ENCODE assay signal across 8 cellular contexts in genomic region chr9:19232830-19233194, GRCh38. TPM values are rescaled to one million over a fixed set of nuclear protein-coding genes. Genes with fewer than 3 reads are reported as not detected.
DNase-seq lines count a peak whose midpoint lies in the region; ATAC-seq, FAIRE-seq and TF ChIP-seq lines count a peak whose summit lies in the region.

No MANE protein-coding gene starts in this region.

- H2AFZ ChIP-seq in PC-3 (ENCODE audit: low read length): no peak overlapping the region
- no peak overlapping the region for H2AFZ ChIP-seq in hepatocyte

- H3K27me3 Mint-ChIP-seq in activated CD4-positive, alpha-beta memory T cell treated with anti-CD3 and anti-CD28 coated beads for 36 hours: no peaks in the 10 kb centered on the region

- H3K27ac ChIP-seq in PC-3 (ENCODE audit: low read length) (peak overlapping the region; percentile 8; the same call in 1 of the 2 replicates), hepatocyte (peak overlapping the region; percentile 97), caudate nucleus (ENCODE audit: low read depth, low read length) (no peak overlapping the region)

- peaks cover 9% of the 10 kb centered on the region for H3K4me1 ChIP-seq in PC-3 (ENCODE audit: insufficient read depth, low read length)
- H3K4me1 ChIP-seq in hepatocyte (ENCODE audit: insufficient read depth): peaks cover 11% of the 10 kb centered on the region

- H3K36me3 Mint-ChIP-seq in activated CD4-positive, alpha-beta memory T cell treated with anti-CD3 and anti-CD28 coated beads for 36 hours: no peaks in the 10 kb centered on the region

- H3K4me3 Mint-ChIP-seq in activated CD4-positive, alpha-beta memory T cell treated with anti-CD3 and anti-CD28 coated beads for 36 hours: no peak overlapping the region

- H3K9ac ChIP-seq in PC-3 (ENCODE audit: low read length): peak overlapping the region; percentile 82; the same call in 1 of the 2 replicates

- H3K4me2 ChIP-seq in PC-3 (ENCODE audit: low read length) (peak overlapping the region; percentile 99), hepatocyte (peak overlapping the region; percentile 91)

- ATAC-seq in GM21360 (IDR thresholded peaks at IDR 0.05; ENCODE audit: unreplicated experiment): peak; percentile 21
- ATAC-seq in PC-3: peak; percentile 12; the same call in 1 of the 2 replicates
- ATAC-seq in HG02973 (IDR thresholded peaks at IDR 0.05; ENCODE audit: unreplicated experiment): no peak

- no peaks in the 10 kb centered on the region for H3K9me3 ChIP-seq in PC-3 (ENCODE audit: low read length)
- H3K9me3 ChIP-seq in hepatocyte (ENCODE audit: low read depth): no peaks in the 10 kb centered on the region

- no peaks in the 10 kb centered on the region for H3K9me2 ChIP-seq in PC-3 (replicated peaks; ENCODE audit: low read length)
- H3K9me2 ChIP-seq in hepatocyte (replicated peaks; ENCODE audit: insufficient read depth): no peaks in the 10 kb centered on the region

- DNase-seq in AG09309 (ENCODE audit: low read depth) (peak; percentile 10), PC-3 (peak; percentile 49), hepatocyte (ENCODE audit: low spot score) (peak; percentile 10), caudate nucleus (lab: John Stamatoyannopoulos, UW) (no peak), urothelium cell line (ENCODE audit: low spot score) (no peak)
- no peak for DNase-seq in activated CD4-positive, alpha-beta memory T cell treated with anti-CD3 and anti-CD28 coated beads for 36 hours

- no peaks in the 10 kb centered on the region for H3F3A ChIP-seq in PC-3 (ENCODE audit: low read length, unreplicated experiment)

- H3K9me3 Mint-ChIP-seq in activated CD4-positive, alpha-beta memory T cell treated with anti-CD3 and anti-CD28 coated beads for 36 hours: no peaks in the 10 kb centered on the region

- H3K4me1 Mint-ChIP-seq in activated CD4-positive, alpha-beta memory T cell treated with anti-CD3 and anti-CD28 coated beads for 36 hours (ENCODE audit: low read depth): peaks cover 16% of the 10 kb centered on the region

- H3K27me3 ChIP-seq in PC-3 (ENCODE audit: low read length) (no peaks in the 10 kb centered on the region), hepatocyte (no peaks in the 10 kb centered on the region)

- H3K27ac Mint-ChIP-seq in activated CD4-positive, alpha-beta memory T cell treated with anti-CD3 and anti-CD28 coated beads for 36 hours: no peak overlapping the region

- CTCF ChIA-PET in PC-3 (lab: Charles Lee): interaction anchor here (0.6 to 0.7 kb wide), 2 partner anchors 89 to 103 kb away, joined by 3 to 5 read pairs; no protein-coding TSS in a partner anchor
- CTCF ChIA-PET in activated CD4-positive, alpha-beta memory T cell treated with anti-CD3 and anti-CD28 coated beads for 36 hours (lab: Charles Lee): interaction anchor here (0.9 to 2.8 kb wide), 7 partner anchors 48 to 232 kb away, joined by 3 to 12 read pairs (median 5); partner anchors contain the start of gene RRAGA

- POLR2A ChIA-PET in PC-3 (lab: Charles Lee; ENCODE audit: unreplicated experiment): interaction anchor here (0.6 kb wide), 1 partner anchor 176 kb away, joined by 3 read pairs; the partner anchor contains the start of gene ACER2
- POLR2A ChIA-PET in activated CD4-positive, alpha-beta memory T cell treated with anti-CD3 and anti-CD28 coated beads for 36 hours (lab: Charles Lee): interaction anchor here (0.6 to 2.1 kb wide), 8 partner anchors 49 to 423 kb away, joined by 3 to 21 read pairs (median 4); partner anchors contain the start of genes HAUS6, RPS6 and RRAGA

- no TSS peak for BruUV-seq in PC-3 (replicated peaks; lab: Mats Ljungman, UMichigan)

- TF ChIP-seq CTCF in AG09309 (IDR thresholded peaks at IDR 0.05; ENCODE audit: control insufficient read depth, insufficient read depth, low read depth, low read length, missing control alignments) (no peak), PC-3 (conservative IDR thresholded peaks at IDR 0.05; ENCODE audit: low read depth, low read length) (no peak), hepatocyte (IDR thresholded peaks at IDR 0.05; ENCODE audit: poor library complexity) (no peak)

- intact Hi-C loops in PC-3 (cut with micrococcal nuclease): loop anchor here (2.0 to 10.0 kb wide), 3 partner anchors 52 to 140 kb away; partner anchors contain the start of gene HAUS6
- intact Hi-C loops in activated CD4-positive, alpha-beta memory T cell treated with anti-CD3 and anti-CD28 coated beads for 36 hours (cut with micrococcal nuclease): loop anchor here (1.0 to 5.0 kb wide), 6 partner anchors 34 to 224 kb away; partner anchors contain the start of gene RPS6

- H3K4me3 ChIP-seq in AG09309 (ENCODE audit: control insufficient read depth, low read depth, low read length): no peak overlapping the region
- peak overlapping the region; percentile 94 for H3K4me3 ChIP-seq in PC-3 (ENCODE audit: low read length)
- peak overlapping the region; percentile 94 for H3K4me3 ChIP-seq in hepatocyte

- 25% methylated on average over 1 of the region's 1 CpG for WGBS in hepatocyte (ENCODE audit: low lambda C conversion rate, missing lambda C conversion rate)

- H3K79me2 ChIP-seq in PC-3 (ENCODE audit: low read length): peaks cover 70% of the 10 kb centered on the region
- peaks cover 70% of the 10 kb centered on the region for H3K79me2 ChIP-seq in hepatocyte

- peaks cover 14% of the 10 kb centered on the region; the same call in 1 of the 2 replicates for H4K20me1 ChIP-seq in PC-3 (ENCODE audit: low read length)
- H4K20me1 ChIP-seq in hepatocyte (ENCODE audit: insufficient read depth, poor library complexity, severe bottlenecking): peaks cover 54% of the 10 kb centered on the region

- FAIRE-seq in urothelium cell line (lab: Jason Lieb, UNC): no peak

- H3K36me3 ChIP-seq in PC-3 (ENCODE audit: low read depth, low read length): no peaks in the 10 kb centered on the region
- no peaks in the 10 kb centered on the region for H3K36me3 ChIP-seq in hepatocyte (replicated peaks; ENCODE audit: insufficient read depth, low read depth)

RNA-seq across cellular contexts. Expression of gene DENND4C, which starts 2.3 kb away (rescaled TPM):
- total RNA-seq in PC-3 (2014; rRNA removed): 20.9 and 22.6 TPM in 2 replicates
- total RNA-seq in hepatocyte: 70.2 and 82.6 TPM in 2 replicates
- 14.9 and 17.1 TPM in 2 replicates for polyA plus RNA-seq in hepatocyte
- 10 to 100 TPM; 17.8 to 20.2 TPM for total RNA-seq in activated CD4-positive, alpha-beta memory T cell treated with anti-CD3 and anti-CD28 coated beads for 36 hours

Comparison
In these comparisons a context has a peak if more than half of its experiments do, and no peak if none do; other contexts are left out.
1. DNase-seq: peak in AG09309 (single experiment), PC-3 (single experiment) and hepatocyte (single experiment); none in caudate nucleus (0 of 61), activated CD4-positive, alpha-beta memory T cell treated with anti-CD3 and anti-CD28 coated beads for 36 hours (single experiment) and urothelium cell line (single experiment).